1 cellular context compared by ENCODE assay signal in the genomic region with DNA sequence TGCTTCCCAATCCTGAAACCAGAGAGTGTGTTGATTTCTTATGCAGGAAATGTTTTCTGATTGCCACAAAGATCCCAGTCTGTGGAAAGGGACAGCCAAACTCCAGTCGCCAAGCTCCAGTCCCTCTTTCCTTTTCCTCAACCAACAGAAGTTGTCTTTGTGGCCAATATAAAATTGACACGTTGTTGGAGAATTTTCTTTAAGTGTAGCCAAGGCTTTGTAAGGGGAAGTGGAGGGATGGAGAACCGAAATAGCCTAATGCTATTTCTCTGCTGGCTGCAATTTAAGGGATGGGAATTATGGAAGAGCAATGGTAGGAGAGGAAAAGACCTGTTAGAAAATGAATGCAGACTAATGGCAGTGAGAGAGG.
TF ChIP-seq lines count a peak whose summit lies in the region.

No MANE protein-coding gene starts in this region.

TF ChIP-seq in K562, 482 proteins besides CTCF, POLR2A, EP300 and RAD21:
- TF ChIP-seq SPI1 (IDR thresholded peaks at IDR 0.05; ENCODE audit: borderline replicate concordance, low read depth, low read length): peak; percentile 82
- 0 out of 2 replicates have a peak, but pooled peaks have one; percentile 27 for TF ChIP-seq DPF2 (IDR thresholded peaks at IDR 0.05)
- TF ChIP-seq ZBTB40 (IDR thresholded peaks at IDR 0.05): peak; percentile 10; the same call in 1 of the 2 replicates
- TF ChIP-seq ZBTB40 (CRISPR knock-in tag; IDR thresholded peaks at IDR 0.05): no peak
- TF ChIP-seq, protein P1, sequence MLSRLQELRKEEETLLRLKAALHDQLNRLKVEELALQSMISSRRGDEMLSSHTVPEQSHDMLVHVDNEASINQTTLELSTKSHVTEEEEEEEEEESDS (CRISPR knock-in tag; IDR thresholded peaks at IDR 0.05): no peak
- TF ChIP-seq, protein P2, sequence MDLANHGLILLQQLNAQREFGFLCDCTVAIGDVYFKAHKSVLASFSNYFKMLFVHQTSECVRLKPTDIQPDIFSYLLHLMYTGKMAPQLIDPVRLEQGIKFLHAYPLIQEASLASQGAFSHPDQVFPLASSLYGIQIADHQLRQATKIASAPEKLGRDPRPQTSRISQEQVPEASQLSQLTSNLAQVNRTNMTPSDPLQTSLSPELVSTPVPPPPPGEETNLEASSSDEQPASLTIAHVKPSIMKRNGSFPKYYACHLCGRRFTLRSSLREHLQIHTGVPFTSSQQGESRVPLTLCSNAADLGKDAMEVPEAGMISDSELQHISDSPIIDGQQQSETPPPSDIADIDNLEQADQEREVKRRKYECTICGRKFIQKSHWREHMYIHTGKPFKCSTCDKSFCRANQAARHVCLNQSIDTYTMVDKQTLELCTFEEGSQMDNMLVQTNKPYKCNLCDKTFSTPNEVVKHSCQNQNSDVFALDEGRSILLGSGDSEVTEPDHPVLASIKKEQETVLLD (IDR thresholded peaks at IDR 0.05): 0 out of 2 replicates have a peak, but pooled peaks have one; percentile 5
- TF ChIP-seq, protein P3, sequence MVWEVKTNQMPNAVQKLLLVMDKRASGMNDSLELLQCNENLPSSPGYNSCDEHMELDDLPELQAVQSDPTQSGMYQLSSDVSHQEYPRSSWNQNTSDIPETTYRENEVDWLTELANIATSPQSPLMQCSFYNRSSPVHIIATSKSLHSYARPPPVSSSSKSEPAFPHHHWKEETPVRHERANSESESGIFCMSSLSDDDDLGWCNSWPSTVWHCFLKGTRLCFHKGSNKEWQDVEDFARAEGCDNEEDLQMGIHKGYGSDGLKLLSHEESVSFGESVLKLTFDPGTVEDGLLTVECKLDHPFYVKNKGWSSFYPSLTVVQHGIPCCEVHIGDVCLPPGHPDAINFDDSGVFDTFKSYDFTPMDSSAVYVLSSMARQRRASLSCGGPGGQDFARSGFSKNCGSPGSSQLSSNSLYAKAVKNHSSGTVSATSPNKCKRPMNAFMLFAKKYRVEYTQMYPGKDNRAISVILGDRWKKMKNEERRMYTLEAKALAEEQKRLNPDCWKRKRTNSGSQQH (CRISPR knock-in tag; IDR thresholded peaks at IDR 0.05): no peak
- TF ChIP-seq, protein P4, sequence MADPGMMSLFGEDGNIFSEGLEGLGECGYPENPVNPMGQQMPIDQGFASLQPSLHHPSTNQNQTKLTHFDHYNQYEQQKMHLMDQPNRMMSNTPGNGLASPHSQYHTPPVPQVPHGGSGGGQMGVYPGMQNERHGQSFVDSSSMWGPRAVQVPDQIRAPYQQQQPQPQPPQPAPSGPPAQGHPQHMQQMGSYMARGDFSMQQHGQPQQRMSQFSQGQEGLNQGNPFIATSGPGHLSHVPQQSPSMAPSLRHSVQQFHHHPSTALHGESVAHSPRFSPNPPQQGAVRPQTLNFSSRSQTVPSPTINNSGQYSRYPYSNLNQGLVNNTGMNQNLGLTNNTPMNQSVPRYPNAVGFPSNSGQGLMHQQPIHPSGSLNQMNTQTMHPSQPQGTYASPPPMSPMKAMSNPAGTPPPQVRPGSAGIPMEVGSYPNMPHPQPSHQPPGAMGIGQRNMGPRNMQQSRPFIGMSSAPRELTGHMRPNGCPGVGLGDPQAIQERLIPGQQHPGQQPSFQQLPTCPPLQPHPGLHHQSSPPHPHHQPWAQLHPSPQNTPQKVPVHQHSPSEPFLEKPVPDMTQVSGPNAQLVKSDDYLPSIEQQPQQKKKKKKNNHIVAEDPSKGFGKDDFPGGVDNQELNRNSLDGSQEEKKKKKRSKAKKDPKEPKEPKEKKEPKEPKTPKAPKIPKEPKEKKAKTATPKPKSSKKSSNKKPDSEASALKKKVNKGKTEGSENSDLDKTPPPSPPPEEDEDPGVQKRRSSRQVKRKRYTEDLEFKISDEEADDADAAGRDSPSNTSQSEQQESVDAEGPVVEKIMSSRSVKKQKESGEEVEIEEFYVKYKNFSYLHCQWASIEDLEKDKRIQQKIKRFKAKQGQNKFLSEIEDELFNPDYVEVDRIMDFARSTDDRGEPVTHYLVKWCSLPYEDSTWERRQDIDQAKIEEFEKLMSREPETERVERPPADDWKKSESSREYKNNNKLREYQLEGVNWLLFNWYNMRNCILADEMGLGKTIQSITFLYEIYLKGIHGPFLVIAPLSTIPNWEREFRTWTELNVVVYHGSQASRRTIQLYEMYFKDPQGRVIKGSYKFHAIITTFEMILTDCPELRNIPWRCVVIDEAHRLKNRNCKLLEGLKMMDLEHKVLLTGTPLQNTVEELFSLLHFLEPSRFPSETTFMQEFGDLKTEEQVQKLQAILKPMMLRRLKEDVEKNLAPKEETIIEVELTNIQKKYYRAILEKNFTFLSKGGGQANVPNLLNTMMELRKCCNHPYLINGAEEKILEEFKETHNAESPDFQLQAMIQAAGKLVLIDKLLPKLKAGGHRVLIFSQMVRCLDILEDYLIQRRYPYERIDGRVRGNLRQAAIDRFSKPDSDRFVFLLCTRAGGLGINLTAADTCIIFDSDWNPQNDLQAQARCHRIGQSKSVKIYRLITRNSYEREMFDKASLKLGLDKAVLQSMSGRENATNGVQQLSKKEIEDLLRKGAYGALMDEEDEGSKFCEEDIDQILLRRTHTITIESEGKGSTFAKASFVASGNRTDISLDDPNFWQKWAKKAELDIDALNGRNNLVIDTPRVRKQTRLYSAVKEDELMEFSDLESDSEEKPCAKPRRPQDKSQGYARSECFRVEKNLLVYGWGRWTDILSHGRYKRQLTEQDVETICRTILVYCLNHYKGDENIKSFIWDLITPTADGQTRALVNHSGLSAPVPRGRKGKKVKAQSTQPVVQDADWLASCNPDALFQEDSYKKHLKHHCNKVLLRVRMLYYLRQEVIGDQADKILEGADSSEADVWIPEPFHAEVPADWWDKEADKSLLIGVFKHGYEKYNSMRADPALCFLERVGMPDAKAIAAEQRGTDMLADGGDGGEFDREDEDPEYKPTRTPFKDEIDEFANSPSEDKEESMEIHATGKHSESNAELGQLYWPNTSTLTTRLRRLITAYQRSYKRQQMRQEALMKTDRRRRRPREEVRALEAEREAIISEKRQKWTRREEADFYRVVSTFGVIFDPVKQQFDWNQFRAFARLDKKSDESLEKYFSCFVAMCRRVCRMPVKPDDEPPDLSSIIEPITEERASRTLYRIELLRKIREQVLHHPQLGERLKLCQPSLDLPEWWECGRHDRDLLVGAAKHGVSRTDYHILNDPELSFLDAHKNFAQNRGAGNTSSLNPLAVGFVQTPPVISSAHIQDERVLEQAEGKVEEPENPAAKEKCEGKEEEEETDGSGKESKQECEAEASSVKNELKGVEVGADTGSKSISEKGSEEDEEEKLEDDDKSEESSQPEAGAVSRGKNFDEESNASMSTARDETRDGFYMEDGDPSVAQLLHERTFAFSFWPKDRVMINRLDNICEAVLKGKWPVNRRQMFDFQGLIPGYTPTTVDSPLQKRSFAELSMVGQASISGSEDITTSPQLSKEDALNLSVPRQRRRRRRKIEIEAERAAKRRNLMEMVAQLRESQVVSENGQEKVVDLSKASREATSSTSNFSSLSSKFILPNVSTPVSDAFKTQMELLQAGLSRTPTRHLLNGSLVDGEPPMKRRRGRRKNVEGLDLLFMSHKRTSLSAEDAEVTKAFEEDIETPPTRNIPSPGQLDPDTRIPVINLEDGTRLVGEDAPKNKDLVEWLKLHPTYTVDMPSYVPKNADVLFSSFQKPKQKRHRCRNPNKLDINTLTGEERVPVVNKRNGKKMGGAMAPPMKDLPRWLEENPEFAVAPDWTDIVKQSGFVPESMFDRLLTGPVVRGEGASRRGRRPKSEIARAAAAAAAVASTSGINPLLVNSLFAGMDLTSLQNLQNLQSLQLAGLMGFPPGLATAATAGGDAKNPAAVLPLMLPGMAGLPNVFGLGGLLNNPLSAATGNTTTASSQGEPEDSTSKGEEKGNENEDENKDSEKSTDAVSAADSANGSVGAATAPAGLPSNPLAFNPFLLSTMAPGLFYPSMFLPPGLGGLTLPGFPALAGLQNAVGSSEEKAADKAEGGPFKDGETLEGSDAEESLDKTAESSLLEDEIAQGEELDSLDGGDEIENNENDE (IDR thresholded peaks at IDR 0.05; ENCODE audit: low read depth, low read length): no peak
- TF ChIP-seq ETV6 (IDR thresholded peaks at IDR 0.05; ENCODE audit: borderline replicate concordance in 1 of 2, low read depth in 2 of 2, low read length in 1 of 2): 0 out of 4 replicates have a peak, but pooled peaks of 1 of the 2 experiments have one; percentile 34
- TF ChIP-seq ETV6 (CRISPR knock-in tag; IDR thresholded peaks at IDR 0.05; ENCODE audit: borderline replicate concordance): no peak
- TF ChIP-seq CBX3 (IDR thresholded peaks at IDR 0.05; ENCODE audit: borderline replicate concordance in 1 of 2, low read length in 2 of 2): peak in 1 of 2 experiments; percentile 4; a peak in 1 of 3 replicates
- no peak for TF ChIP-seq WHSC1 (IDR thresholded peaks at IDR 0.05; ENCODE audit: low read length)
- 0 out of 2 replicates have a peak, but pooled peaks have one; percentile 7 for TF ChIP-seq PML (IDR thresholded peaks at IDR 0.05; ENCODE audit: low read length)
- TF ChIP-seq, protein P5, sequence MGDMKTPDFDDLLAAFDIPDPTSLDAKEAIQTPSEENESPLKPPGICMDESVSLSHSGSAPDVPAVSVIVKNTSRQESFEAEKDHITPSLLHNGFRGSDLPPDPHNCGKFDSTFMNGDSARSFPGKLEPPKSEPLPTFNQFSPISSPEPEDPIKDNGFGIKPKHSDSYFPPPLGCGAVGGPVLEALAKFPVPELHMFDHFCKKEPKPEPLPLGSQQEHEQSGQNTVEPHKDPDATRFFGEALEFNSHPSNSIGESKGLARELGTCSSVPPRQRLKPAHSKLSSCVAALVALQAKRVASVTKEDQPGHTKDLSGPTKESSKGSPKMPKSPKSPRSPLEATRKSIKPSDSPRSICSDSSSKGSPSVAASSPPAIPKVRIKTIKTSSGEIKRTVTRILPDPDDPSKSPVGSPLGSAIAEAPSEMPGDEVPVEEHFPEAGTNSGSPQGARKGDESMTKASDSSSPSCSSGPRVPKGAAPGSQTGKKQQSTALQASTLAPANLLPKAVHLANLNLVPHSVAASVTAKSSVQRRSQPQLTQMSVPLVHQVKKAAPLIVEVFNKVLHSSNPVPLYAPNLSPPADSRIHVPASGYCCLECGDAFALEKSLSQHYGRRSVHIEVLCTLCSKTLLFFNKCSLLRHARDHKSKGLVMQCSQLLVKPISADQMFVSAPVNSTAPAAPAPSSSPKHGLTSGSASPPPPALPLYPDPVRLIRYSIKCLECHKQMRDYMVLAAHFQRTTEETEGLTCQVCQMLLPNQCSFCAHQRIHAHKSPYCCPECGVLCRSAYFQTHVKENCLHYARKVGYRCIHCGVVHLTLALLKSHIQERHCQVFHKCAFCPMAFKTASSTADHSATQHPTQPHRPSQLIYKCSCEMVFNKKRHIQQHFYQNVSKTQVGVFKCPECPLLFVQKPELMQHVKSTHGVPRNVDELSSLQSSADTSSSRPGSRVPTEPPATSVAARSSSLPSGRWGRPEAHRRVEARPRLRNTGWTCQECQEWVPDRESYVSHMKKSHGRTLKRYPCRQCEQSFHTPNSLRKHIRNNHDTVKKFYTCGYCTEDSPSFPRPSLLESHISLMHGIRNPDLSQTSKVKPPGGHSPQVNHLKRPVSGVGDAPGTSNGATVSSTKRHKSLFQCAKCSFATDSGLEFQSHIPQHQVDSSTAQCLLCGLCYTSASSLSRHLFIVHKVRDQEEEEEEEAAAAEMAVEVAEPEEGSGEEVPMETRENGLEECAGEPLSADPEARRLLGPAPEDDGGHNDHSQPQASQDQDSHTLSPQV (IDR thresholded peaks at IDR 0.05): 0 out of 2 replicates have a peak, but pooled peaks have one; percentile 6
